In the genomic region with DNA sequence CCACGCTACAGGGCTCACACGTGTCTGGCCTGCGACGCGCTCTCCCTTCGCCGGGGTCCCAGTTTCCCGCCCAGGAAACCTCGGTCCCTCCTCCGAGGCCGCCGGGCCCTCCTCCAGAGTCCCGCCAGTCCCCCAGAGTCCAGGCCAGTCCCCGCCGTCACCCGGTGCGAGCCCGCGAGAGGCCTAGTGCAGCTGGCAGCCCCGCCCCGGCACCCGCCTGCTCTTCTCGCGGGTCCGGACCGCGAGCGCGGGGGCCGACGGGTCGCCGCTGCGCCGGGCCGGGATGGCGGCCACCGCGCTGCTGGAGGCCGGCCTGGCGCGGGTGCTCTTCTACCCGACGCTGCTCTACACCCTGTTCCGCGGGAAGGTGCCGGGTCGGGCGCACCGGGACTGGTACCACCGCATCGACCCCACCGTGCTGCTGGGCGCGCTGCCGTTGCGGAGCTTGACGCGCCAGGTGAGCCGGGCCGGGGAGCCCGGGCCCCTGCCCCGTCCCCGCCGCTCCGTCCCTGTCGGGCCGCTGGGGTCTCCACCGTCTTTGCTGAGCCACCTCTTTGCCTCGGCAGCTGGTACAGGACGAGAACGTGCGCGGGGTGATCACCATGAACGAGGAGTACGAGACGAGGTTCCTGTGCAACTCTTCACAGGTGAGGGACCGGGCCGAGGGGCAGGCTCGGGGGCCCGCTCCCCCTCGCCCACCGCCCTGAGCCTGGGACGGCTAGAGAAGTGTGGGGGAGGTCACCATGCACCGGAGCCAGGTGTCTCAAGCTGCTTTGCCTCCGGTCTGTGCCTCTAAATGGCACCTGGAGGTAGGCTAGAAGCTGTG, we compare ENCODE assay signal across 8 cellular contexts. TPM values are rescaled to one million over a fixed set of nuclear protein-coding genes. Genes with fewer than 3 reads are reported as not detected.
DNase-seq lines count a peak whose midpoint lies in the region; ATAC-seq and TF ChIP-seq lines count a peak whose summit lies in the region.

Gene PTPMT1 (plus strand): TSS at position 260 of the 826 bp plus-strand sequence. CDS start 24 bp downstream, at position 284.

- ATAC-seq in HG02798 (IDR thresholded peaks at IDR 0.05; ENCODE audit: poor library complexity, unreplicated experiment) (peak; percentile 93), left lobe of liver (peak; percentile 93)

- H3K27ac ChIP-seq in coronary artery = peak within 1 kb of the TSS; percentile 78 to 93

- peak within 1 kb of the TSS; percentile 99 for H3K4me3 ChIP-seq in coronary artery

- DNase-seq in NCI-H524 (lab: John Stamatoyannopoulos, UW) (peak; percentile 22 to 47), NCI-H524 treated with DMSO at 0.1 percent for 48 hours (lab: John Stamatoyannopoulos, UW) (no peak), NCI-H2029 treated with DMSO at 0.1 percent for 48 hours (lab: John Stamatoyannopoulos, UW) (peak; percentile 38), coronary artery (ENCODE audit: low spot score) (no peak), left lobe of liver (ENCODE audit: low spot score) (peak; percentile 80)
- DNase-seq in activated CD4-positive, alpha-beta T cell treated with anti-CD3 and anti-CD28 coated beads for 24 hours (ENCODE audit: low read depth in 2 of 2) = peak; percentile 46 to 50
- DNase-seq in stimulated activated CD4-positive, alpha-beta T cell treated with anti-CD3 and anti-CD28 coated beads, Interleukin-4, amount 100 ng/mL, for 24 hours = peak; percentile 71

- TF ChIP-seq CTCF in coronary artery (IDR thresholded peaks at IDR 0.05) = no peak

RNA-seq across cellular contexts. Expression of gene PTPMT1, which starts in this region (rescaled TPM):
- total RNA-seq in left lobe of liver = 23.8 TPM

Comparison
In these comparisons a context has a peak if more than half of its experiments do, and no peak if none do; other contexts are left out.
1. DNase-seq: peak in NCI-H524 (2 of 2), NCI-H2029 treated with DMSO at 0.1 percent for 48 hours (single experiment), activated CD4-positive, alpha-beta T cell treated with anti-CD3 and anti-CD28 coated beads for 24 hours (2 of 2), left lobe of liver (single experiment) and stimulated activated CD4-positive, alpha-beta T cell treated with anti-CD3 and anti-CD28 coated beads, Interleukin-4, amount 100 ng/mL, for 24 hours (single experiment); none in NCI-H524 treated with DMSO at 0.1 percent for 48 hours (single experiment) and coronary artery (single experiment).